8 cellular contexts compared by ENCODE assay signal in genomic region chr15:92807971-92808571, GRCh38.
DNase-seq lines count a peak whose midpoint lies in the region; ATAC-seq and TF ChIP-seq lines count a peak whose summit lies in the region.

No MANE protein-coding gene starts in this region.

- TF ChIP-seq CTCF in left ventricle myocardium inferior (IDR thresholded peaks at IDR 0.05; ENCODE audit: borderline replicate concordance) = no peak
- TF ChIP-seq CTCF in neutrophil (IDR thresholded peaks at IDR 0.05) = no peak

- H3K27me3 ChIP-seq in left ventricle myocardium inferior (ENCODE audit: low read depth) = no peaks in the 10 kb centered on the region
- no peaks in the 10 kb centered on the region for H3K27me3 ChIP-seq in duodenal mucosa (ENCODE audit: control insufficient read depth in 1 of 2, insufficient read depth in 2 of 2, low read length in 2 of 2)
- no peaks in the 10 kb centered on the region for H3K27me3 ChIP-seq in neutrophil

- H3K4me1 ChIP-seq in left ventricle myocardium inferior (peaks cover 50% of the 10 kb centered on the region), duodenal mucosa (ENCODE audit: control insufficient read depth in 1 of 2, insufficient read depth in 2 of 2, low read length in 2 of 2) (peaks cover 16 to 18% of the 10 kb centered on the region in 2 donors), neutrophil (ENCODE audit: control insufficient read depth in 1 of 2, insufficient read depth in 1 of 2, low read depth in 1 of 2, low read length in 1 of 2) (peaks cover 63 to 73% of the 10 kb centered on the region in 2 experiments)

- H3K9me3 ChIP-seq in left ventricle myocardium inferior (replicated peaks) = no peaks in the 10 kb centered on the region
- H3K9me3 ChIP-seq in duodenal mucosa (ENCODE audit: control insufficient read depth in 1 of 2, low read length in 2 of 2) = no peaks in the 10 kb centered on the region
- no peaks in the 10 kb centered on the region for H3K9me3 ChIP-seq in neutrophil

- intact Hi-C loops in left ventricle myocardium inferior (cut with micrococcal nuclease) (no loop called here), left ventricle myocardium superior (cut with micrococcal nuclease) (loop anchor here (10.0 kb wide), 1 partner anchor 107 kb away; no protein-coding TSS in a partner anchor)

- H3K36me3 ChIP-seq in left ventricle myocardium inferior (no peaks in the 10 kb centered on the region), duodenal mucosa (ENCODE audit: control insufficient read depth in 1 of 2, insufficient read depth in 2 of 2, low read length in 2 of 2) (no peaks in the 10 kb centered on the region), neutrophil (no peaks in the 10 kb centered on the region)

- DNase-seq in left ventricle myocardium inferior (no peak), left ventricle myocardium superior (no peak), SW480 (ENCODE audit: low spot score) (peak; percentile 44), NCI-H2081 treated with DMSO at 0.1 percent for 48 hours (lab: John Stamatoyannopoulos, UW) (no peak), NCI-H2107 (lab: John Stamatoyannopoulos, UW) (no peak)

- ATAC-seq in left ventricle myocardium superior = no peak
- no peak for ATAC-seq in GM21360 (IDR thresholded peaks at IDR 0.05; ENCODE audit: unreplicated experiment)

- peak overlapping the region; percentile 100 for H3K27ac ChIP-seq in left ventricle myocardium inferior (replicated peaks)
- H3K27ac ChIP-seq in duodenal mucosa (ENCODE audit: low read depth, low read length) = peak overlapping the region; percentile 96
- peak overlapping the region; percentile 99 for H3K27ac ChIP-seq in neutrophil

- H3K4me3 ChIP-seq in left ventricle myocardium inferior (peak overlapping the region; percentile 75), duodenal mucosa (ENCODE audit: low read depth in 1 of 2, low read length in 2 of 2) (peak overlapping the region; percentile 59 to 74), neutrophil (ENCODE audit: low read depth in 1 of 2, low read length in 1 of 2) (peak overlapping the region; percentile 69 to 70)

- peak overlapping the region; percentile 43 to 74 for H3K9ac ChIP-seq in duodenal mucosa (ENCODE audit: low read depth in 1 of 2, low read length in 2 of 2)
